16 cellular contexts compared by ENCODE assay signal in the genomic region with DNA sequence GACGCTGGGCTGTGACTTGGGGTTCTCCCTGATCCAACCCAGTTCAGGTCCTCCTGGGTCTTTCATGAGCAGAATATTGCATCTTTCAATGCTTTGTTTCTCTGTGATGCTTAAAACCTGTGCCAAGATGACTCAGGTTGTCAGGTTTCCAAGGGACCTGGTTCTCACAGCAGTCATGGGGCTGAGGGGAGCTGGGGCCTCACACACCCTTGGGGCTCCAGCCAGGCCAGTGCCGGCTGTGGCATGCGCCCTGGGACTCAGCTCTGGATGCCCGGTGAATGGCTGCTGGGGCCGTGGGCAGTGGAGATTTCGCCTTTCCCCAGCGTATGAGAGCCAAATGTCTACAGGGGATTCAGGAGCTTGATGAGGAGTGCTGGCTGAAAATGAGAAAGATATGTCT. TPM values are rescaled to one million over a fixed set of nuclear protein-coding genes. Genes with fewer than 3 reads are reported as not detected.
DNase-seq lines count a peak whose midpoint lies in the region; ATAC-seq and TF ChIP-seq lines count a peak whose summit lies in the region.
"Had no signal": no experiment of that assay in that cellular context is flagged by ENCODE, and none has a peak within 500 bp of the region (broad histone marks: within the 10 kb centered on the region; RNA-seq: fewer than 3 reads in every experiment).

No MANE protein-coding gene starts in this region.

- H3K27ac Mint-ChIP-seq in activated naive CD4-positive, alpha-beta T cell treated with anti-CD3 and anti-CD28 coated beads for 36 hours: peak overlapping the region; percentile 15

- H3K36me3 Mint-ChIP-seq in activated naive CD4-positive, alpha-beta T cell treated with anti-CD3 and anti-CD28 coated beads for 36 hours (ENCODE audit: low read depth): no peaks in the 10 kb centered on the region

- no peaks in the 10 kb centered on the region for H3K4me1 ChIP-seq in GM23248 (ENCODE audit: insufficient read depth)
- H3K4me1 ChIP-seq: BE2C, HAP-1 had no signal

- no peak overlapping the region for H2AFZ ChIP-seq in GM23248

- H3K27me3 Mint-ChIP-seq in activated naive CD4-positive, alpha-beta T cell treated with anti-CD3 and anti-CD28 coated beads for 36 hours (ENCODE audit: low read depth): no peaks in the 10 kb centered on the region

- H3K27me3 ChIP-seq in GM23248 (replicated peaks; ENCODE audit: insufficient read depth): peaks cover 63% of the 10 kb centered on the region
- H3K27me3 ChIP-seq: BE2C had no signal

- H3K9me2 ChIP-seq in GM23248 (ENCODE audit: insufficient read depth): no peaks in the 10 kb centered on the region

- 67 to 70% methylated on average over 7 of the region's 7 CpGs for WGBS in GM23248 (ENCODE audit: low coverage in 1 of 2, low lambda C conversion rate in 2 of 2, missing lambda C conversion rate in 2 of 2), 2 experiments

- no peak overlapping the region for H3K9ac ChIP-seq in GM23248

- peak; percentile 26 for DNase-seq in activated naive CD4-positive, alpha-beta T cell treated with anti-CD3 and anti-CD28 coated beads for 36 hours
- DNase-seq in activated naive CD4-positive, alpha-beta T cell (lab: John Stamatoyannopoulos, UW): no peak
- DNase-seq in GM23248 (peak; percentile 41), astrocyte of the hippocampus (ENCODE audit: low read depth, low spot score) (peak; percentile 73), fibroblast of the aortic adventitia (ENCODE audit: low read depth) (peak; percentile 40)
- no peak for DNase-seq in stimulated activated CD4-positive, alpha-beta T cell treated with anti-CD3 and anti-CD28 coated beads, Interleukin-4, amount 100 ng/mL, for 4 hours
- no peak for DNase-seq in activated T-cell treated with anti-CD3 and anti-CD28 coated beads, Interleukin-2, amount 50 U/mL, for 48 hours
- DNase-seq: BE2C, DMS79 treated with DMSO at 0.1 percent for 48 hours, NCI-H1105, NCI-H1694 treated with DMSO at 0.1 percent for 48 hours, NCI-H69 had no signal

- H3K4me3 ChIP-seq in GM23248 (no peak overlapping the region), fibroblast of the aortic adventitia (ENCODE audit: low read depth, low read length) (no peak overlapping the region)
- H3K4me3 ChIP-seq: HAP-1 had no signal

- no peaks in the 10 kb centered on the region for H3K9me3 Mint-ChIP-seq in activated naive CD4-positive, alpha-beta T cell treated with anti-CD3 and anti-CD28 coated beads for 36 hours

- intact Hi-C loops in activated naive CD4-positive, alpha-beta T cell treated with anti-CD3 and anti-CD28 coated beads for 36 hours (cut with micrococcal nuclease): loop anchor here (2.0 to 10.0 kb wide), 2 partner anchors 31 to 255 kb away; no protein-coding TSS in a partner anchor

- H3K79me2 ChIP-seq in GM23248 (ENCODE audit: insufficient read depth): no peaks in the 10 kb centered on the region

- no peak for ATAC-seq in GM19455 (IDR thresholded peaks at IDR 0.05; ENCODE audit: unreplicated experiment)

- no peaks in the 10 kb centered on the region for H3K9me3 ChIP-seq in GM23248 (ENCODE audit: low read depth)
- H3K9me3 ChIP-seq: BE2C, HAP-1 had no signal

- no peak overlapping the region for H3K27ac ChIP-seq in GM23248

- no peaks in the 10 kb centered on the region for H4K20me1 ChIP-seq in GM23248 (ENCODE audit: insufficient read depth)

- no peak overlapping the region for H3K4me3 Mint-ChIP-seq in activated naive CD4-positive, alpha-beta T cell treated with anti-CD3 and anti-CD28 coated beads for 36 hours

- H3K4me1 Mint-ChIP-seq in activated naive CD4-positive, alpha-beta T cell treated with anti-CD3 and anti-CD28 coated beads for 36 hours (ENCODE audit: low read depth): peaks cover 77% of the 10 kb centered on the region

- in situ Hi-C loops in GM23248 (cut with MboI): no loop called here

- no peaks in the 10 kb centered on the region for H3K36me3 ChIP-seq in GM23248 (ENCODE audit: low read depth)
- H3K36me3 ChIP-seq: BE2C, HAP-1 had no signal

- H3K4me2 ChIP-seq in GM23248 (ENCODE audit: unreplicated experiment): no peak overlapping the region

- CTCF ChIA-PET in activated naive CD4-positive, alpha-beta T cell treated with anti-CD3 and anti-CD28 coated beads for 36 hours (lab: Charles Lee): interaction anchor here (1.0 to 3.2 kb wide), 5 partner anchors 10 to 28 kb away, joined by 3 to 17 read pairs (median 7); no protein-coding TSS in a partner anchor

- TF ChIP-seq CTCF in fibroblast of the aortic adventitia (IDR thresholded peaks at IDR 0.05; ENCODE audit: insufficient read depth, low read length): no peak

- H3F3A ChIP-seq in GM23248 (ENCODE audit: insufficient read depth): no peaks in the 10 kb centered on the region

RNA-seq across cellular contexts. Expression of a gene that starts 29.6 kb away (rescaled TPM):
- total RNA-seq in activated naive CD4-positive, alpha-beta T cell treated with anti-CD3 and anti-CD28 coated beads for 36 hours: 1 to 10 TPM; 1.1 to 1.3 TPM
- not detected in 2 replicates for total RNA-seq in GM23248 (2014; rRNA removed; shearing (Covaris generic))
- polyA plus RNA-seq in GM23248 (2016; fragmentation: Nextera tagmentation; extraction: Ambion mirVana): not detected in 2 replicates
- total RNA-seq in fibroblast of the aortic adventitia (ENCODE audit: low replicate concordance): not detected in 2 replicates
- total RNA-seq: G401, RPMI7951 had no signal

Comparison
In these comparisons a context has a peak if more than half of its experiments do, and no peak if none do; other contexts are left out.
1. DNase-seq: peak in activated naive CD4-positive, alpha-beta T cell treated with anti-CD3 and anti-CD28 coated beads for 36 hours (single experiment), GM23248 (single experiment), astrocyte of the hippocampus (single experiment) and fibroblast of the aortic adventitia (single experiment); none in activated naive CD4-positive, alpha-beta T cell (0 of 4), stimulated activated CD4-positive, alpha-beta T cell treated with anti-CD3 and anti-CD28 coated beads, Interleukin-4, amount 100 ng/mL, for 4 hours (0 of 2) and activated T-cell treated with anti-CD3 and anti-CD28 coated beads, Interleukin-2, amount 50 U/mL, for 48 hours (0 of 2).